8 cellular contexts compared by ENCODE assay signal in the genomic region with DNA sequence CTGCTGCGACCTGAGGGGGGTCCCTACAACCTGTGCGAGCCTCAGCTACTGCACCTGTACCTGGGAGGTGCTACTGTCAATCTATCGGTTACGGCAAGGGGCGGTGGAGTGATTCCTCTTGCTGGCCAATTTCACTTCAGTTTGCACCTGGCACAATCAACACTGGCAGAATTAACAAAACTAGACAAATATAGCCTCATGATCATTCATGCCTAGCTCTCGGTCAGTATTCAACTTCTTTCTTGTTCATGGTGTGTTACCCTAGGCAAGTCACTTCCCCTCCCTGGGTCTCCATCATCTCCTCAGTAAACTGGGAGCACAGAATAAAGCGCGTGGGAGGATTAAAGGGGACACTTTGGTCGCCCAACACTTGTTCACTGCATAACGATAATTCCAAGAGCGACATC. TPM values are rescaled to one million over a fixed set of nuclear protein-coding genes. Genes with fewer than 3 reads are reported as not detected.
DNase-seq lines count a peak whose midpoint lies in the region; ATAC-seq and TF ChIP-seq lines count a peak whose summit lies in the region.

No MANE protein-coding gene starts in this region.

- H4K8ac ChIP-seq in IMR-90 (ENCODE audit: low read depth in 2 of 2, low read length in 2 of 2), result peak overlapping the region; percentile 48 to 86; a peak in 3 of 4 replicates

- H3K4ac ChIP-seq in IMR-90 (ENCODE audit: low read depth, low read length), result peak overlapping the region; percentile 75

- no peak for DNase-seq in IMR-90
- peak; percentile 9 for DNase-seq in central memory CD4-positive, alpha-beta T cell
- no peak for DNase-seq in naive thymus-derived CD8-positive, alpha-beta T cell
- DNase-seq in dedifferentiated amniotic fluid mesenchymal stem cell (ENCODE audit: extremely low spot score), result no peak
- DNase-seq in GDM1 (lab: John Stamatoyannopoulos, UW), result no peak

- TF ChIP-seq RAD21 in IMR-90 (IDR thresholded peaks at IDR 0.05; ENCODE audit: low read length), result no peak

- H3K4me1 ChIP-seq in IMR-90 (ENCODE audit: control insufficient read depth, insufficient read depth, low read length), result peaks cover 24% of the 10 kb centered on the region

- WGBS in IMR-90 (ENCODE audit: extremely low coverage in 2 of 2, insufficient read length in 1 of 2), 2 experiments, result 12% methylated on average over 5 of the region's 11 CpGs; no CpG with 5 or more reads in 1 of the 2 experiments

- H3K36me3 Mint-ChIP-seq in naive thymus-derived CD8-positive, alpha-beta T cell, result peaks cover 0 to 24% (median 8%) of the 10 kb centered on the region in 3 donors

- H3K4me2 ChIP-seq in IMR-90 (ENCODE audit: low read depth, low read length), result peak overlapping the region; percentile 71

- H3K27ac Mint-ChIP-seq in naive thymus-derived CD8-positive, alpha-beta T cell, result peak overlapping the region; percentile 92 to 98 (median 96)

- ATAC-seq in IMR-90 (ENCODE audit: low read depth) (no peak), HG03342 (IDR thresholded peaks at IDR 0.05; ENCODE audit: unreplicated experiment) (no peak), GM21737 (IDR thresholded peaks at IDR 0.05; ENCODE audit: unreplicated experiment) (no peak)
- no peak for ATAC-seq in naive thymus-derived CD8-positive, alpha-beta T cell

- peaks cover 30% of the 10 kb centered on the region for H4K20me1 ChIP-seq in IMR-90 (ENCODE audit: insufficient read depth, low read length)

- H2AFZ ChIP-seq in IMR-90 (replicated peaks; ENCODE audit: low read length, poor library complexity), result peak overlapping the region; percentile 100

- peak overlapping the region; percentile 49 for H2BK5ac ChIP-seq in IMR-90 (ENCODE audit: low read depth, low read length, poor library complexity, severe bottlenecking)

- H3K4me3 Mint-ChIP-seq in naive thymus-derived CD8-positive, alpha-beta T cell, result peak overlapping the region; percentile 91 to 99 (median 98)

- TF ChIP-seq CTCF in IMR-90 (conservative IDR thresholded peaks at IDR 0.05; ENCODE audit: low read depth, low read length), result no peak

- H3K23ac ChIP-seq in IMR-90 (ENCODE audit: low read depth, low read length), result peak overlapping the region; percentile 93

- H3K27me3 Mint-ChIP-seq in naive thymus-derived CD8-positive, alpha-beta T cell, result no peaks in the 10 kb centered on the region

- H3K27ac ChIP-seq in IMR-90 (ENCODE audit: insufficient read depth, low read length), result peak overlapping the region; percentile 20

- in situ Hi-C loops in IMR-90 (cut with MboI; ENCODE audit: low sequenced_read_pairs), result loop anchor here (5.0 kb wide), 1 partner anchor 213 kb away; no protein-coding TSS in a partner anchor

- intact Hi-C loops in IMR-90 (cut with micrococcal nuclease), result loop anchor here (1.0 kb wide), 1 partner anchor 61 kb away; no protein-coding TSS in a partner anchor

- H3K4me3 ChIP-seq in GM08714 (ENCODE audit: low read length), result peak overlapping the region; percentile 93
- peak overlapping the region; percentile 57 for H3K4me3 ChIP-seq in IMR-90 (ENCODE audit: insufficient read depth, low read depth, low read length)

- no TSS peak for BruUV-seq in IMR-90 (replicated peaks; lab: Mats Ljungman, UMichigan)

- peak overlapping the region; percentile 23; the same call in 1 of the 2 replicates for H3K18ac ChIP-seq in IMR-90 (ENCODE audit: low read depth, low read length)

- CTCF ChIA-PET in IMR-90 (lab: Yijun Ruan, JAX), result no interaction called here

- H3K27me3 ChIP-seq in IMR-90 (ENCODE audit: control insufficient read depth, insufficient read depth, low read length), result no peaks in the 10 kb centered on the region

- TF ChIP-seq POLR2A in IMR-90 (IDR thresholded peaks at IDR 0.05; ENCODE audit: low read depth, low read length), result no peak; the same call in 1 of the 2 replicates

- peaks cover 20 to 51% of the 10 kb centered on the region in 2 experiments; a peak in 3 of 4 replicates for H3K79me1 ChIP-seq in IMR-90 (ENCODE audit: low read depth in 1 of 2, low read length in 2 of 2)

- H3K9me1 ChIP-seq in IMR-90 (ENCODE audit: insufficient read depth, low read length), result peaks cover 7% of the 10 kb centered on the region

- H2AK9ac ChIP-seq in IMR-90 (replicated peaks; ENCODE audit: low read depth, low read length, poor library complexity), result peak overlapping the region; percentile 94

- H3K56ac ChIP-seq in IMR-90 (ENCODE audit: extremely low read depth, insufficient read depth, low read length), result peak overlapping the region; percentile 51

- no peaks in the 10 kb centered on the region for H3K9me3 ChIP-seq in IMR-90 (ENCODE audit: control insufficient read depth, insufficient read depth, low read length)

- peak overlapping the region; percentile 46 for H2BK120ac ChIP-seq in IMR-90 (ENCODE audit: low read depth, low read length)

- peaks cover 34 to 71% (median 62%) of the 10 kb centered on the region in 4 donors for H3K4me1 Mint-ChIP-seq in naive thymus-derived CD8-positive, alpha-beta T cell

- POLR2A ChIA-PET in IMR-90 (lab: Charles Lee; ENCODE audit: unreplicated experiment), result no interaction called here
- POLR2A ChIA-PET in naive thymus-derived CD8-positive, alpha-beta T cell (lab: Charles Lee), result interaction anchor here (0.6 to 6.2 kb wide), 8 partner anchors 8 to 255 kb away, joined by 3 to 76 read pairs (median 5); a partner anchor contains a TSS

- H3K36me3 ChIP-seq in IMR-90 (ENCODE audit: control insufficient read depth, insufficient read depth, low read length), result no peaks in the 10 kb centered on the region; the same call in 1 of the 2 replicates

- peak overlapping the region; percentile 83 for H2AK5ac ChIP-seq in IMR-90 (ENCODE audit: low read depth, low read length)

- dilution Hi-C loops in IMR-90 (cut with HindIII; ENCODE audit: low sequenced_read_pairs, unreplicated experiment), result no loop called here

- peak overlapping the region; percentile 51 for H3K9ac ChIP-seq in IMR-90 (ENCODE audit: low read depth, low read length)

- peak overlapping the region; percentile 55 for H4K5ac ChIP-seq in IMR-90 (ENCODE audit: low read depth, low read length)

- no peak overlapping the region for H2BK15ac ChIP-seq in IMR-90 (ENCODE audit: low read depth, low read length)

- no peak overlapping the region for H2BK20ac ChIP-seq in IMR-90 (ENCODE audit: low read depth, low read length)

- H3K9me3 Mint-ChIP-seq in naive thymus-derived CD8-positive, alpha-beta T cell, result no peaks in the 10 kb centered on the region

- peak overlapping the region; percentile 50 for H4K91ac ChIP-seq in IMR-90 (ENCODE audit: insufficient read depth, low read depth, low read length)

- peak overlapping the region; percentile 92 for H3K14ac ChIP-seq in IMR-90 (replicated peaks; ENCODE audit: low read depth, low read length)

TF ChIP-seq in IMR-90, 13 proteins besides CTCF, POLR2A, EP300 and RAD21:
- no peak for TF ChIP-seq CHD1 (IDR thresholded peaks at IDR 0.05; ENCODE audit: low read depth, low read length)
- no peak for TF ChIP-seq SMC3 (IDR thresholded peaks at IDR 0.05; ENCODE audit: low read depth, low read length)
- no peak for TF ChIP-seq RFX5 (IDR thresholded peaks at IDR 0.05; ENCODE audit: low read depth, low read length)
- no peak for TF ChIP-seq CEBPB (IDR thresholded peaks at IDR 0.05; ENCODE audit: low read depth, low read length)
- TF ChIP-seq NFE2L2 (IDR thresholded peaks at IDR 0.05; ENCODE audit: low read depth, low read length), result no peak

RNA-seq across cellular contexts. Expression of a gene that starts 0.6 kb away (rescaled TPM):
- total RNA-seq in IMR-90 (2012; rRNA removed), result 3.4 and 3.9 TPM in 2 replicates
- polyA plus RNA-seq in IMR-90 (2012; rRNA removed), result 12.8 and 14.2 TPM in 2 replicates
- polyA plus RNA-seq in IMR-90 (2012; cell fraction: cytosol; rRNA removed), result 5.6 and 11.0 TPM in 2 replicates
- polyA plus RNA-seq in IMR-90 (2012; cell fraction: nucleus; rRNA removed; ENCODE audit: low replicate concordance), result 9.8 and 12.0 TPM in 2 replicates
- total RNA-seq in naive thymus-derived CD8-positive, alpha-beta T cell, result 10 to 100 TPM; 18.3 to 20.4 TPM
- polyA plus RNA-seq in naive thymus-derived CD8-positive, alpha-beta T cell, result 10 to 100 TPM in 1 of 3 donors, 1 to 10 TPM in 2; 5.3 to 11.9 (median 5.9) TPM

RNA-seq across cellular contexts. Expression of a gene that starts 0.9 kb away (rescaled TPM):
- total RNA-seq in IMR-90 (2012; rRNA removed), result 59.7 and 61.8 TPM in 2 replicates
- 77.8 and 91.3 TPM in 2 replicates for polyA plus RNA-seq in IMR-90 (2012; rRNA removed)
- polyA plus RNA-seq in IMR-90 (2012; cell fraction: cytosol; rRNA removed), result 40.1 and 51.5 TPM in 2 replicates
- 248 and 366 TPM in 2 replicates for polyA plus RNA-seq in IMR-90 (2012; cell fraction: nucleus; rRNA removed; ENCODE audit: low replicate concordance)
- total RNA-seq in naive thymus-derived CD8-positive, alpha-beta T cell, result 100 to 1,000 TPM; 169 to 171 TPM
- polyA plus RNA-seq in naive thymus-derived CD8-positive, alpha-beta T cell, result 10 to 100 TPM in 1 of 3 donors, 1 to 10 TPM in 2; 3.3 to 22.3 (median 8.0) TPM

RNA-seq across cellular contexts. Expression of a gene that starts 48.0 kb away (rescaled TPM):
- total RNA-seq in IMR-90 (2012; rRNA removed), result 0.28 and 0.36 TPM in 2 replicates
- polyA plus RNA-seq in IMR-90 (2012; rRNA removed), result 0.63 and 0.79 TPM in 2 replicates
- polyA plus RNA-seq in IMR-90 (2012; cell fraction: cytosol; rRNA removed), result 0.96 and 1.3 TPM in 2 replicates
- 2.5 and 4.3 TPM in 2 replicates for polyA plus RNA-seq in IMR-90 (2012; cell fraction: nucleus; rRNA removed; ENCODE audit: low replicate concordance)
- 1 to 10 TPM; 6.4 to 7.5 TPM for total RNA-seq in naive thymus-derived CD8-positive, alpha-beta T cell
- polyA plus RNA-seq in naive thymus-derived CD8-positive, alpha-beta T cell, result 1 to 10 TPM in 2 of 3 donors, under 1 TPM in 1; 0.89 to 2.1 (median 1.1) TPM
